9 cellular contexts compared by ENCODE assay signal in the genomic region with DNA sequence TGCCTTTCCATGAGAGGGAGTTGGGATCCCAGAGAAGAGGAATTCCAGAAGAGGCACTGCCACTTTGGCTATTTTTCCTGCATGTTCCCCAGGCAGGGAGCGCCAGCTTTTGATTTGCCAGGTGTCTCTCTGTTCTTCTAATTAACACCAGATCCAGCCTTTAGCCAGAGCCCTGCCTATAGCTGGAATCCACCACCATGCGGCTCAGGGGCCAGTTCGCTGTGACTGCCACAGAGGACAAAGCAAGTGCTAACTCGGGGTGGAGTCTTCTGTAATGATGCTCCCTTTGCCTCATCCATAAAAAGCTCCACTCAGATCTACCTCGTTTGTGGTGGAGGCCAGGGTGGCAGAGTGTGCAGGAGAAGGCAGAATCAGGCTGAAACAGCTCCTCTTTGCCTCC. TPM values are rescaled to one million over a fixed set of nuclear protein-coding genes. Genes with fewer than 3 reads are reported as not detected.
DNase-seq lines count a peak whose midpoint lies in the region; ATAC-seq and TF ChIP-seq lines count a peak whose summit lies in the region.
"Had no signal": no experiment of that assay in that cellular context is flagged by ENCODE, and none has a peak within 500 bp of the region (broad histone marks: within the 10 kb centered on the region; RNA-seq: fewer than 3 reads in every experiment).

No MANE protein-coding gene starts in this region.

- peak overlapping the region; percentile 85 for H3K4me3 Mint-ChIP-seq in activated T-helper 17 cell treated with anti-CD3 and anti-CD28 coated beads, Interleukin-2, amount 50 U/mL, for 72 hours

- H3K4me1 ChIP-seq in iPS-18a (ENCODE audit: control insufficient read depth, low read depth, low read length) = peaks cover 15% of the 10 kb centered on the region
- H3K4me1 ChIP-seq in testis = peaks cover 5% of the 10 kb centered on the region

- peak overlapping the region; percentile 56 for H3K27ac Mint-ChIP-seq in activated T-helper 17 cell treated with anti-CD3 and anti-CD28 coated beads, Interleukin-2, amount 50 U/mL, for 72 hours

- H3K9me3 Mint-ChIP-seq in activated T-helper 17 cell treated with anti-CD3 and anti-CD28 coated beads, Interleukin-2, amount 50 U/mL, for 72 hours = no peaks in the 10 kb centered on the region

- H3K9me3 ChIP-seq in iPS-18a (ENCODE audit: control insufficient read depth, low read depth, low read length) (no peaks in the 10 kb centered on the region), testis (no peaks in the 10 kb centered on the region)

- peak; percentile 16 for ATAC-seq in activated T-helper 17 cell treated with anti-CD3 and anti-CD28 coated beads, Interleukin-2, amount 50 U/mL, for 72 hours (replicated peaks)
- ATAC-seq in HG02678 (IDR thresholded peaks at IDR 0.05; ENCODE audit: unreplicated experiment) = no peak

- WGBS in testis, 2 donors = 15 to 38% methylated on average over 5 of the region's 5 CpGs

- H3K27ac ChIP-seq in iPS-18a (ENCODE audit: low read length) = no peak overlapping the region
- peak overlapping the region; percentile 91 to 96 for H3K27ac ChIP-seq in testis

- no peak for TF ChIP-seq CTCF in testis (IDR thresholded peaks at IDR 0.05)

- peak overlapping the region; percentile 56 for H3K9ac ChIP-seq in iPS-18a (ENCODE audit: low read length)

- H3K27me3 Mint-ChIP-seq in activated T-helper 17 cell treated with anti-CD3 and anti-CD28 coated beads, Interleukin-2, amount 50 U/mL, for 72 hours = peaks cover 14% of the 10 kb centered on the region

- H3K36me3 ChIP-seq in iPS-18a (ENCODE audit: control insufficient read depth, low read depth, low read length) = no peaks in the 10 kb centered on the region
- H3K36me3 ChIP-seq in testis (ENCODE audit: low read depth, missing control alignments) = no peaks in the 10 kb centered on the region

- no peaks in the 10 kb centered on the region for H3K36me3 Mint-ChIP-seq in activated T-helper 17 cell treated with anti-CD3 and anti-CD28 coated beads, Interleukin-2, amount 50 U/mL, for 72 hours (ENCODE audit: low read depth)

- no peak for TF ChIP-seq POLR2A in testis (IDR thresholded peaks at IDR 0.05)

- H3K27me3 ChIP-seq in iPS-18a (ENCODE audit: control insufficient read depth, insufficient read depth, low read length) = peaks cover 35% of the 10 kb centered on the region
- no peaks in the 10 kb centered on the region for H3K27me3 ChIP-seq in testis

- H3K4me3 ChIP-seq in iPS-18a (ENCODE audit: low read length) = no peak overlapping the region
- peak overlapping the region in 1 of 2 donors; percentile 64 for H3K4me3 ChIP-seq in testis

- intact Hi-C loops in testis (cut with DNase I; ENCODE audit: low total_unique reads) = no loop called here

- H3K4me1 Mint-ChIP-seq in activated T-helper 17 cell treated with anti-CD3 and anti-CD28 coated beads, Interleukin-2, amount 50 U/mL, for 72 hours = no peaks in the 10 kb centered on the region

- peak; percentile 42 for DNase-seq in NCI-H2171 (lab: John Stamatoyannopoulos, UW)
- no peak for DNase-seq in NCI-H2171 treated with DMSO at 0.1 percent for 48 hours (lab: John Stamatoyannopoulos, UW)
- DNase-seq in testis = no peak
- no peak for DNase-seq in stimulated activated CD4-positive, alpha-beta T cell treated with anti-CD3 and anti-CD28 coated beads, Interleukin-15, amount 100 ng/mL, for 24 hours
- DNase-seq in activated CD8-positive, alpha-beta memory T cell treated with anti-CD3 and anti-CD28 coated beads for 24 hours = no peak
- DNase-seq: NCI-H345 had no signal

RNA-seq across cellular contexts. Expression of gene CTDSP2, which starts 17.9 kb away (rescaled TPM):
- total RNA-seq in activated T-helper 17 cell treated with anti-CD3 and anti-CD28 coated beads, Interleukin-2, amount 50 U/mL, for 72 hours = 100 to 1,000 TPM in 1 of 2 donors, 10 to 100 TPM in 1; 68.5 to 113 TPM
- total RNA-seq in testis = 100 to 1,000 TPM; 103 to 140 TPM
- polyA plus RNA-seq in testis (ENCODE audit: insufficient read depth, low read depth, low replicate concordance) = 123 TPM

RNA-seq across cellular contexts. Expression of gene AVIL, which starts 45.8 kb away (rescaled TPM):
- total RNA-seq in activated T-helper 17 cell treated with anti-CD3 and anti-CD28 coated beads, Interleukin-2, amount 50 U/mL, for 72 hours = 1 to 10 TPM; 1.9 to 2.7 TPM
- total RNA-seq in testis = 1 to 10 TPM; 3.1 to 4.4 TPM
- polyA plus RNA-seq in testis (ENCODE audit: insufficient read depth, low read depth, low replicate concordance) = 6.0 TPM
